8 cellular contexts compared by ENCODE assay signal in the genomic region with DNA sequence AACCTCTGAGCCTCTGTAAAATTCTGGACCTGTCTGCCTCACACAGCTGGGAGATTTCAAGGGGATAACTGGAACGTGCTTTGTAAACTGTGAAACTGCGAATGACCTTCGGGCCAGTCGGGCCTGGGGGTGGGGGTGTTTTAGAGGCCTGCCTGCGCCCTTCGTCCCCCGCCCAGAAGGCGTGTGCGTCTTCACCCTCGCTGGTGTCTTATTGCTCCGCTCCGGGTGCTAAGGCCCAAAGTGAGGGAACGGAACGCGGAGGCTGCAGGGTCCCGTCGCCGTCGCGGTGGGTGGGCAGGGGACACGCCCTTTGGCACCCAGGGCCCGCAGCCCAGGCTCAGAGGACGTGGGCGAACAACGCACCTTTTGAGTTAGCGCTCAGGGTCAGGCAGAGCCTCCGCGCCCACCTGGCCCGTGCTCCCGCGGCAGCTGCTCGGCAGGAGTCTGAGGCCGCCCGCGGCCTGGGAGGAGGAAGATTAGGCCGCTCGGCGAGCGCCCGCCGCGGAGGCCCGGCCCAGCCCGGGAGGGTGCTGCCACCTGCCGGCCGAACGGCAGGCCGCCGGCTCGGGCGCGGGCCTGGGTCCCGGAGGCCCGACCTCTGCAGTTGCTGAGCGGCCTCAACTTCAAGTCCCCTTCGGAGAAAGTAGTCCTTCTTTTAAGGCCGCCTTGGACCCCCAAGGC. TPM values are rescaled to one million over a fixed set of nuclear protein-coding genes. Genes with fewer than 3 reads are reported as not detected.
DNase-seq lines count a peak whose midpoint lies in the region; ATAC-seq and TF ChIP-seq lines count a peak whose summit lies in the region.

No MANE protein-coding gene starts in this region.

- peaks cover 20% of the 10 kb centered on the region for H3K4me1 ChIP-seq in CD8-positive, alpha-beta T cell (ENCODE audit: insufficient read depth, low read length)
- H3K4me1 ChIP-seq in endocrine pancreas (ENCODE audit: control insufficient read depth, insufficient read depth, low read length) (no peaks in the 10 kb centered on the region), mononuclear cell (ENCODE audit: insufficient read depth, low read length) (peaks cover 23% of the 10 kb centered on the region)

- POLR2A ChIA-PET in CD8-positive, alpha-beta T cell (lab: Charles Lee), result no interaction called here

- DNase-seq in CD8-positive, alpha-beta T cell, result peak; percentile 35 to 82 (median 60)
- DNase-seq in NCI-H82 treated with DMSO at 0.1 percent for 48 hours (lab: John Stamatoyannopoulos, UW; ENCODE audit: unreplicated experiment), result peak; percentile 62
- DNase-seq in activated CD8-positive, alpha-beta memory T cell treated with anti-CD3 and anti-CD28 coated beads, Interleukin-2, amount 50 U/mL, for 4 hours, result peak; percentile 73
- peak; percentile 48 for DNase-seq in stimulated activated CD8-positive, alpha-beta memory T cell treated with anti-CD3 and anti-CD28 coated beads, Interleukin-4, amount 100 ng/mL, for 24 hours (ENCODE audit: low read depth)

- peaks cover 8% of the 10 kb centered on the region for H3K36me3 Mint-ChIP-seq in CD8-positive, alpha-beta T cell

- intact Hi-C loops in CD8-positive, alpha-beta T cell (cut with DNase I, micrococcal nuclease), result loop anchor here (1.0 to 5.0 kb wide), 6 partner anchors 75 to 489 kb away; a partner anchor contains a TSS

- H3K27ac Mint-ChIP-seq in CD8-positive, alpha-beta T cell, result no peak overlapping the region

- H3K27me3 Mint-ChIP-seq in CD8-positive, alpha-beta T cell (ENCODE audit: low read depth), result peaks cover 37% of the 10 kb centered on the region

- no peaks in the 10 kb centered on the region for H3K9me3 ChIP-seq in CD8-positive, alpha-beta T cell (ENCODE audit: low read length)
- H3K9me3 ChIP-seq in endocrine pancreas (ENCODE audit: control insufficient read depth, low read length) (no peaks in the 10 kb centered on the region), mononuclear cell (ENCODE audit: low read depth, low read length) (no peaks in the 10 kb centered on the region)

- CTCF ChIA-PET in CD8-positive, alpha-beta T cell (lab: Charles Lee), result interaction anchor here (0.7 to 6.1 kb wide), 39 partner anchors 9 to 250 kb away, joined by 3 to 95 read pairs (median 5); a partner anchor contains a TSS

- peak; percentile 90 for TF ChIP-seq CTCF in CD8-positive, alpha-beta T cell (IDR thresholded peaks at IDR 0.05)

- no peaks in the 10 kb centered on the region for H3K36me3 ChIP-seq in CD8-positive, alpha-beta T cell (ENCODE audit: insufficient read depth, low read length)
- H3K36me3 ChIP-seq in endocrine pancreas (ENCODE audit: control insufficient read depth, insufficient read depth, low read length), result no peaks in the 10 kb centered on the region

- peak; percentile 87 for ATAC-seq in CD8-positive, alpha-beta T cell
- ATAC-seq in HG02642 (IDR thresholded peaks at IDR 0.05; ENCODE audit: poor library complexity, unreplicated experiment), result peak; percentile 61
- no peak for ATAC-seq in GM21723 (IDR thresholded peaks at IDR 0.05; ENCODE audit: unreplicated experiment)

- peak overlapping the region; percentile 40 for H3K4me3 ChIP-seq in CD8-positive, alpha-beta T cell (ENCODE audit: low read depth, low read length)
- H3K4me3 ChIP-seq in endocrine pancreas (ENCODE audit: control insufficient read depth, insufficient read depth, low read length) (no peak overlapping the region), mononuclear cell (ENCODE audit: low read length) (peak overlapping the region; percentile 0)

- H3K27ac ChIP-seq in CD8-positive, alpha-beta T cell (ENCODE audit: low read depth, low read length), result no peak overlapping the region

- peak overlapping the region; percentile 59 for H3K4me3 Mint-ChIP-seq in CD8-positive, alpha-beta T cell

- H3K9ac ChIP-seq in endocrine pancreas (ENCODE audit: control insufficient read depth, insufficient read depth, low read length), result peak overlapping the region; percentile 62

- H3K9me3 Mint-ChIP-seq in CD8-positive, alpha-beta T cell, result no peaks in the 10 kb centered on the region

- peaks cover 20% of the 10 kb centered on the region for H3K27me3 ChIP-seq in CD8-positive, alpha-beta T cell (ENCODE audit: insufficient read depth, low read length)
- H3K27me3 ChIP-seq in endocrine pancreas (ENCODE audit: control insufficient read depth, insufficient read depth, low read length) (no peaks in the 10 kb centered on the region), mononuclear cell (ENCODE audit: insufficient read depth, low read length) (peaks cover 39% of the 10 kb centered on the region)

- peaks cover 21% of the 10 kb centered on the region for H3K4me1 Mint-ChIP-seq in CD8-positive, alpha-beta T cell (ENCODE audit: low read depth)

RNA-seq across cellular contexts. Expression of a gene that starts 29.7 kb away (rescaled TPM):
- 1 to 10 TPM; 8.3 to 8.4 TPM for total RNA-seq in CD8-positive, alpha-beta T cell
- 8.9 TPM for total RNA-seq in mononuclear cell

RNA-seq across cellular contexts. Expression of a gene that starts 39.4 kb away (rescaled TPM):
- total RNA-seq in CD8-positive, alpha-beta T cell, result 10 to 100 TPM; 62.6 to 66.6 TPM
- total RNA-seq in mononuclear cell, result 35.2 TPM

RNA-seq across cellular contexts. Expression of a gene that starts 53.6 kb away (rescaled TPM):
- not detected for total RNA-seq in CD8-positive, alpha-beta T cell
- total RNA-seq in mononuclear cell, result not detected
